In the genomic region with DNA sequence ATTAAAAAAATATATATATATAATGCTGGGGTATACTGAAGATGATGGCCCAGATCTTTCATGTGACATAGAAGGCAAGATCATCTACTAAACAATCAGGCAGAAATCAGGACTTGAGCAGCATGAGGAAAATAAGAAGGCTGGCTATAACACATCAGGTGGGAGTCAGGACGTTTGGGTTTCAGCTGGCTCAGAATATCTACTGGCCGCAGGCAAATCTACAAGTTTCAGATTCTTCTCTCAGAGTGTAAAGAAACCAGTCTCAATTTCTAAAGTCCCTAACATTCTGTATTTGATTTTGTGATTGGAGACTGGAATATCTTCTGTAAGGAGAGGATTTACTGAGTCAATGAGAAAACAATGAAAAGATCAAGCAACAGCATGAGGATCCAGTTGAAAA, we compare ENCODE assay signal across 1 cellular context.
TF ChIP-seq lines count a peak whose summit lies in the region.

No MANE protein-coding gene starts in this region.

TF ChIP-seq in GM23338, 12 proteins besides CTCF, POLR2A, EP300 and RAD21 (continued from another document):
- TF ChIP-seq, protein P1, sequence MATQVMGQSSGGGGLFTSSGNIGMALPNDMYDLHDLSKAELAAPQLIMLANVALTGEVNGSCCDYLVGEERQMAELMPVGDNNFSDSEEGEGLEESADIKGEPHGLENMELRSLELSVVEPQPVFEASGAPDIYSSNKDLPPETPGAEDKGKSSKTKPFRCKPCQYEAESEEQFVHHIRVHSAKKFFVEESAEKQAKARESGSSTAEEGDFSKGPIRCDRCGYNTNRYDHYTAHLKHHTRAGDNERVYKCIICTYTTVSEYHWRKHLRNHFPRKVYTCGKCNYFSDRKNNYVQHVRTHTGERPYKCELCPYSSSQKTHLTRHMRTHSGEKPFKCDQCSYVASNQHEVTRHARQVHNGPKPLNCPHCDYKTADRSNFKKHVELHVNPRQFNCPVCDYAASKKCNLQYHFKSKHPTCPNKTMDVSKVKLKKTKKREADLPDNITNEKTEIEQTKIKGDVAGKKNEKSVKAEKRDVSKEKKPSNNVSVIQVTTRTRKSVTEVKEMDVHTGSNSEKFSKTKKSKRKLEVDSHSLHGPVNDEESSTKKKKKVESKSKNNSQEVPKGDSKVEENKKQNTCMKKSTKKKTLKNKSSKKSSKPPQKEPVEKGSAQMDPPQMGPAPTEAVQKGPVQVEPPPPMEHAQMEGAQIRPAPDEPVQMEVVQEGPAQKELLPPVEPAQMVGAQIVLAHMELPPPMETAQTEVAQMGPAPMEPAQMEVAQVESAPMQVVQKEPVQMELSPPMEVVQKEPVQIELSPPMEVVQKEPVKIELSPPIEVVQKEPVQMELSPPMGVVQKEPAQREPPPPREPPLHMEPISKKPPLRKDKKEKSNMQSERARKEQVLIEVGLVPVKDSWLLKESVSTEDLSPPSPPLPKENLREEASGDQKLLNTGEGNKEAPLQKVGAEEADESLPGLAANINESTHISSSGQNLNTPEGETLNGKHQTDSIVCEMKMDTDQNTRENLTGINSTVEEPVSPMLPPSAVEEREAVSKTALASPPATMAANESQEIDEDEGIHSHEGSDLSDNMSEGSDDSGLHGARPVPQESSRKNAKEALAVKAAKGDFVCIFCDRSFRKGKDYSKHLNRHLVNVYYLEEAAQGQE (IDR thresholded peaks at IDR 0.05; ENCODE audit: unreplicated experiment) = no peak
- TF ChIP-seq POLR2AphosphoS5 (IDR thresholded peaks at IDR 0.05; ENCODE audit: low read depth) (no peak), ETS1 (IDR thresholded peaks at IDR 0.05) (no peak), ZNF114 (CRISPR knock-in tag; IDR thresholded peaks at IDR 0.05) (no peak)
TF ChIP-seq in GM23338: peak in this region for 0.
